Comparison of ENCODE assay signal across 8 cellular contexts in the genomic region with DNA sequence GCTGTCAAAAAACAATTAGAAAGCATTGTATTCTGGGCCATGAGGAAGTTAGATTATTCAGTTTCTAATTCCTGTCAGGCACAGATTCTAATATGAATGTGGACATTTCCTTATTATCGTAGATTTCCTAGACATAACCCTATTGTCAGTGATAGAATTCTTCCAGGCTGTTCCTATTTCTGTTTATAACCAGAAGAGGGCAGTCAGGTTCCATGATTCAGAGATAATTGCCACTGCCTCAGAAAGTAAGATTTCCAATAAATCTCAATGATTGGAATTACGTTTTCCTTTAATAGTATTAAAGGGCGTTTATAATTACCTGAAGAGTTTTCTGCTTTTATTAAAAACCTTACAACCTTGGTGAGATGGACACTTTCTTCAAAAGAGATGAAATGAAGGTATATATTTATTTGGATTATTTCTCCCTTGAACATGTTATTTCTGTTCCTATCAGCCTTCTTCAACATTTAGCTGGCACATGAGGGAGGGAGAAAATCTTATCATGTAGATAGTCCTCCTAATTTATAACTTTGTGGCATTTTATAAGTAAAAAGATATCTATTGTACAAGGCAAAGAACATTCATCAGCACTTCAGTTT.
DNase-seq lines count a peak whose midpoint lies in the region; ATAC-seq and TF ChIP-seq lines count a peak whose summit lies in the region.

No MANE protein-coding gene starts in this region.

- no peaks in the 10 kb centered on the region for H3K9me3 ChIP-seq in mucosa of descending colon

- TF ChIP-seq CTCF in mucosa of descending colon (IDR thresholded peaks at IDR 0.05), result peak; percentile 19

- CTCF ChIA-PET in HEK293T (lab: Yijun Ruan, JAX), result interaction anchor here (0.6 to 1.3 kb wide), 9 partner anchors 9 to 1583 kb away, joined by 3 to 7 read pairs (median 3); no protein-coding TSS in a partner anchor

- no peaks in the 10 kb centered on the region for H3K36me3 ChIP-seq in mucosa of descending colon (ENCODE audit: low read depth)

- no peaks in the 10 kb centered on the region for H3K4me1 ChIP-seq in mucosa of descending colon (ENCODE audit: low read depth)

- POLR2A ChIA-PET in HEK293T (lab: Yijun Ruan, JAX), result no interaction called here

- intact Hi-C loops in mucosa of descending colon (cut with DNase I, micrococcal nuclease), result no loop called here

- DNase-seq in COR-L47 (lab: John Stamatoyannopoulos, UW) (peak; percentile 27), HEK293T (ENCODE audit: extremely low spot score) (peak; percentile 36), NCI-H774 (lab: John Stamatoyannopoulos, UW) (peak; percentile 28), dermis blood vessel endothelial cell (peak; percentile 87), mucosa of descending colon (peak in 1 of 3 donors; percentile 10), DMS79 (lab: John Stamatoyannopoulos, UW) (no peak), GF-D8 (lab: John Stamatoyannopoulos, UW) (no peak)
- DNase-seq in effector CD4-positive, alpha-beta T cell, result no peak

- peak; percentile 57 for ATAC-seq in mucosa of descending colon

- no peak overlapping the region for H3K4me3 ChIP-seq in mucosa of descending colon

TF ChIP-seq in HEK293T, 16 proteins besides CTCF, POLR2A, EP300 and RAD21:
- TF ChIP-seq ARNT (IDR thresholded peaks at IDR 0.05), result no peak
- TF ChIP-seq, protein P1, sequence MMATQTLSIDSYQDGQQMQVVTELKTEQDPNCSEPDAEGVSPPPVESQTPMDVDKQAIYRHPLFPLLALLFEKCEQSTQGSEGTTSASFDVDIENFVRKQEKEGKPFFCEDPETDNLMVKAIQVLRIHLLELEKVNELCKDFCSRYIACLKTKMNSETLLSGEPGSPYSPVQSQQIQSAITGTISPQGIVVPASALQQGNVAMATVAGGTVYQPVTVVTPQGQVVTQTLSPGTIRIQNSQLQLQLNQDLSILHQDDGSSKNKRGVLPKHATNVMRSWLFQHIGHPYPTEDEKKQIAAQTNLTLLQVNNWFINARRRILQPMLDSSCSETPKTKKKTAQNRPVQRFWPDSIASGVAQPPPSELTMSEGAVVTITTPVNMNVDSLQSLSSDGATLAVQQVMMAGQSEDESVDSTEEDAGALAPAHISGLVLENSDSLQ (IDR thresholded peaks at IDR 0.05), result 0 out of 2 replicates have a peak, but pooled peaks have one; percentile 12

Comparison
In these comparisons a context has a peak if more than half of its experiments do, and no peak if none do; other contexts are left out.
1. DNase-seq: peak in COR-L47 (single experiment), HEK293T (single experiment), NCI-H774 (single experiment) and dermis blood vessel endothelial cell (single experiment); none in DMS79 (single experiment), GF-D8 (single experiment) and effector CD4-positive, alpha-beta T cell (single experiment).